ENCODE assay signal across 24 cellular contexts in genomic region chrX:125175991-125176390, GRCh38.
DNase-seq lines count a peak whose midpoint lies in the region; ATAC-seq, FAIRE-seq and TF ChIP-seq lines count a peak whose summit lies in the region.
"Had no signal": no experiment of that assay in that cellular context is flagged by ENCODE, and none has a peak within 500 bp of the region (broad histone marks: within the 10 kb centered on the region; RNA-seq: fewer than 3 reads in every experiment).

No MANE protein-coding gene starts in this region.

- TF ChIP-seq CTCF in GM23338 (conservative IDR thresholded peaks at IDR 0.05; ENCODE audit: low read depth in 2 of 2) (no peak), kidney (IDR thresholded peaks at IDR 0.05; ENCODE audit: borderline replicate concordance, extremely low read depth, insufficient read depth) (no peak), testis (IDR thresholded peaks at IDR 0.05) (no peak)

- H3K9me3 Mint-ChIP-seq in GM23338: no peaks in the 10 kb centered on the region
- H3K9me3 Mint-ChIP-seq: CD4-positive, alpha-beta T cell; CD8-positive, alpha-beta T cell had no signal

- H3K27ac ChIP-seq in GM23338 (ENCODE audit: low read depth) (no peak overlapping the region), SK-N-MC (0 out of 2 replicates have a peak overlapping the region, but pooled peaks have one; percentile 15), kidney (ENCODE audit: low read depth in 2 of 2, low read length in 2 of 2) (no peak overlapping the region), testis (no peak overlapping the region)
- H3K27ac ChIP-seq: BLaER1 treated with 17β-estradiol and CSF1 and Interleukin-3, amounts not matched to agents 10 nM and 100 nM; C4-2B had no signal

- H3K36me3 Mint-ChIP-seq in GM23338 (ENCODE audit: low read depth): no peaks in the 10 kb centered on the region
- H3K36me3 Mint-ChIP-seq: CD8-positive, alpha-beta T cell had no signal

- H2AFZ ChIP-seq in GM23338: no peak overlapping the region

- no peak overlapping the region for H3K4me3 Mint-ChIP-seq in GM23338
- H3K4me3 Mint-ChIP-seq: B cell; CD4-positive, alpha-beta T cell; CD8-positive, alpha-beta T cell had no signal

- H3K4me1 Mint-ChIP-seq in GM23338: peaks cover 17% of the 10 kb centered on the region; the same call in 2 of the 3 replicates
- H3K4me1 Mint-ChIP-seq: B cell had no signal

- H3K9me2 ChIP-seq in GM23338 (ENCODE audit: insufficient read depth): no peaks in the 10 kb centered on the region

- no peaks in the 10 kb centered on the region for H3F3A ChIP-seq in GM23338 (replicated peaks; ENCODE audit: low read depth)

- H3K9me3 ChIP-seq in SK-N-MC (ENCODE audit: low read depth, low read length): no peaks in the 10 kb centered on the region
- H3K9me3 ChIP-seq in kidney (ENCODE audit: control insufficient read depth in 1 of 2, low read length in 2 of 2): no peaks in the 10 kb centered on the region
- H3K9me3 ChIP-seq in testis: no peaks in the 10 kb centered on the region
- H3K9me3 ChIP-seq: BLaER1 treated with 17β-estradiol and CSF1 and Interleukin-3, amounts not matched to agents 10 nM and 100 nM; Caco-2 had no signal

- H3K36me3 ChIP-seq in GM23338 (ENCODE audit: insufficient read depth) (no peaks in the 10 kb centered on the region), SK-N-MC (ENCODE audit: insufficient read depth, low read length) (no peaks in the 10 kb centered on the region), kidney (ENCODE audit: control insufficient read depth in 1 of 2, insufficient read depth in 2 of 2, low read length in 2 of 2) (no peaks in the 10 kb centered on the region), testis (ENCODE audit: low read depth, missing control alignments) (no peaks in the 10 kb centered on the region)
- H3K36me3 ChIP-seq: BLaER1 treated with 17β-estradiol and CSF1 and Interleukin-3, amounts not matched to agents 10 nM and 100 nM had no signal

- peak overlapping the region; percentile 46; the same call in 1 of the 2 replicates for H3K4me2 ChIP-seq in GM23338
- H3K4me2 ChIP-seq: BLaER1 treated with 17β-estradiol and CSF1 and Interleukin-3, amounts not matched to agents 10 nM and 100 nM had no signal

- DNase-seq in GM23338 (ENCODE audit: low spot score) (no peak), SK-N-MC (ENCODE audit: low read depth, low spot score) (no peak), kidney (no peak), testis (no peak), DMS79 treated with DMSO at 0.1 percent for 48 hours (lab: John Stamatoyannopoulos, UW) (no peak)
- DNase-seq: 8988T; AML-193; Caco-2; Calu3; CD4-positive, alpha-beta T cell; CD8-positive, alpha-beta T cell; DND-41; EL; GDM1 had no signal

- no peaks in the 10 kb centered on the region for H4K20me1 ChIP-seq in GM23338 (replicated peaks; ENCODE audit: insufficient read depth)
- H4K20me1 ChIP-seq: BLaER1 treated with 17β-estradiol and CSF1 and Interleukin-3, amounts not matched to agents 10 nM and 100 nM had no signal

- peaks cover 2% of the 10 kb centered on the region for H3K27me3 Mint-ChIP-seq in GM23338 (ENCODE audit: insufficient read depth, low read depth, poor library complexity)
- H3K27me3 Mint-ChIP-seq: B cell; CD4-positive, alpha-beta T cell had no signal

- H3K4me3 ChIP-seq in GM23338: no peak overlapping the region
- H3K4me3 ChIP-seq in SK-N-MC: no peak overlapping the region
- no peak overlapping the region for H3K4me3 ChIP-seq in kidney (ENCODE audit: low read length in 2 of 2)
- no peak overlapping the region for H3K4me3 ChIP-seq in testis
- H3K4me3 ChIP-seq: BLaER1 treated with 17β-estradiol and CSF1 and Interleukin-3, amounts not matched to agents 10 nM and 100 nM; GM12878 had no signal

- peak; percentile 86 for FAIRE-seq in kidney (lab: Jason Lieb, UNC)
- FAIRE-seq: A204.1, D721Med, GM12878, GM12892, GM18507 had no signal

- no peaks in the 10 kb centered on the region for H3K79me2 ChIP-seq in GM23338 (replicated peaks; ENCODE audit: insufficient read depth)

- peaks cover 24% of the 10 kb centered on the region for H3K4me1 ChIP-seq in GM23338 (ENCODE audit: insufficient read depth)
- no peaks in the 10 kb centered on the region for H3K4me1 ChIP-seq in kidney (ENCODE audit: control insufficient read depth in 1 of 2, insufficient read depth in 1 of 2, low read depth in 1 of 2, low read length in 2 of 2)
- H3K4me1 ChIP-seq in testis: no peaks in the 10 kb centered on the region
- H3K4me1 ChIP-seq: BLaER1 treated with 17β-estradiol and CSF1 and Interleukin-3, amounts not matched to agents 10 nM and 100 nM; Caco-2 had no signal

- no peak for ATAC-seq in GM23338
- ATAC-seq in GM21737 (IDR thresholded peaks at IDR 0.05; ENCODE audit: unreplicated experiment): no peak
- ATAC-seq in GM19452 (IDR thresholded peaks at IDR 0.05; ENCODE audit: unreplicated experiment): no peak
- ATAC-seq: CD8-positive, alpha-beta T cell; GM12878 had no signal

- peak overlapping the region; percentile 80 for H3K27ac Mint-ChIP-seq in GM23338
- H3K27ac Mint-ChIP-seq: B cell; CD4-positive, alpha-beta T cell; CD8-positive, alpha-beta T cell had no signal

- no peaks in the 10 kb centered on the region for H3K27me3 ChIP-seq in GM23338 (ENCODE audit: insufficient read depth)
- no peaks in the 10 kb centered on the region for H3K27me3 ChIP-seq in testis

- intact Hi-C loops in kidney (cut with DNase I) (no loop called here), testis (cut with DNase I; ENCODE audit: low total_unique reads) (no loop called here)

- no peak overlapping the region for H3K9ac ChIP-seq in SK-N-MC (ENCODE audit: insufficient read length)
- H3K9ac ChIP-seq in kidney (ENCODE audit: low read length in 2 of 2): no peak overlapping the region
- H3K9ac ChIP-seq: BLaER1 treated with 17β-estradiol and CSF1 and Interleukin-3, amounts not matched to agents 10 nM and 100 nM had no signal

- TF ChIP-seq POLR2A in testis (IDR thresholded peaks at IDR 0.05): no peak

TF ChIP-seq in GM23338, 12 proteins besides CTCF, POLR2A, EP300 and RAD21 (continues in another document):
- TF ChIP-seq EZH2 (IDR thresholded peaks at IDR 0.05; ENCODE audit: low read depth, unreplicated experiment): no peak
- TF ChIP-seq ZNF114 (CRISPR knock-in tag; IDR thresholded peaks at IDR 0.05): no peak
- TF ChIP-seq, protein P1, sequence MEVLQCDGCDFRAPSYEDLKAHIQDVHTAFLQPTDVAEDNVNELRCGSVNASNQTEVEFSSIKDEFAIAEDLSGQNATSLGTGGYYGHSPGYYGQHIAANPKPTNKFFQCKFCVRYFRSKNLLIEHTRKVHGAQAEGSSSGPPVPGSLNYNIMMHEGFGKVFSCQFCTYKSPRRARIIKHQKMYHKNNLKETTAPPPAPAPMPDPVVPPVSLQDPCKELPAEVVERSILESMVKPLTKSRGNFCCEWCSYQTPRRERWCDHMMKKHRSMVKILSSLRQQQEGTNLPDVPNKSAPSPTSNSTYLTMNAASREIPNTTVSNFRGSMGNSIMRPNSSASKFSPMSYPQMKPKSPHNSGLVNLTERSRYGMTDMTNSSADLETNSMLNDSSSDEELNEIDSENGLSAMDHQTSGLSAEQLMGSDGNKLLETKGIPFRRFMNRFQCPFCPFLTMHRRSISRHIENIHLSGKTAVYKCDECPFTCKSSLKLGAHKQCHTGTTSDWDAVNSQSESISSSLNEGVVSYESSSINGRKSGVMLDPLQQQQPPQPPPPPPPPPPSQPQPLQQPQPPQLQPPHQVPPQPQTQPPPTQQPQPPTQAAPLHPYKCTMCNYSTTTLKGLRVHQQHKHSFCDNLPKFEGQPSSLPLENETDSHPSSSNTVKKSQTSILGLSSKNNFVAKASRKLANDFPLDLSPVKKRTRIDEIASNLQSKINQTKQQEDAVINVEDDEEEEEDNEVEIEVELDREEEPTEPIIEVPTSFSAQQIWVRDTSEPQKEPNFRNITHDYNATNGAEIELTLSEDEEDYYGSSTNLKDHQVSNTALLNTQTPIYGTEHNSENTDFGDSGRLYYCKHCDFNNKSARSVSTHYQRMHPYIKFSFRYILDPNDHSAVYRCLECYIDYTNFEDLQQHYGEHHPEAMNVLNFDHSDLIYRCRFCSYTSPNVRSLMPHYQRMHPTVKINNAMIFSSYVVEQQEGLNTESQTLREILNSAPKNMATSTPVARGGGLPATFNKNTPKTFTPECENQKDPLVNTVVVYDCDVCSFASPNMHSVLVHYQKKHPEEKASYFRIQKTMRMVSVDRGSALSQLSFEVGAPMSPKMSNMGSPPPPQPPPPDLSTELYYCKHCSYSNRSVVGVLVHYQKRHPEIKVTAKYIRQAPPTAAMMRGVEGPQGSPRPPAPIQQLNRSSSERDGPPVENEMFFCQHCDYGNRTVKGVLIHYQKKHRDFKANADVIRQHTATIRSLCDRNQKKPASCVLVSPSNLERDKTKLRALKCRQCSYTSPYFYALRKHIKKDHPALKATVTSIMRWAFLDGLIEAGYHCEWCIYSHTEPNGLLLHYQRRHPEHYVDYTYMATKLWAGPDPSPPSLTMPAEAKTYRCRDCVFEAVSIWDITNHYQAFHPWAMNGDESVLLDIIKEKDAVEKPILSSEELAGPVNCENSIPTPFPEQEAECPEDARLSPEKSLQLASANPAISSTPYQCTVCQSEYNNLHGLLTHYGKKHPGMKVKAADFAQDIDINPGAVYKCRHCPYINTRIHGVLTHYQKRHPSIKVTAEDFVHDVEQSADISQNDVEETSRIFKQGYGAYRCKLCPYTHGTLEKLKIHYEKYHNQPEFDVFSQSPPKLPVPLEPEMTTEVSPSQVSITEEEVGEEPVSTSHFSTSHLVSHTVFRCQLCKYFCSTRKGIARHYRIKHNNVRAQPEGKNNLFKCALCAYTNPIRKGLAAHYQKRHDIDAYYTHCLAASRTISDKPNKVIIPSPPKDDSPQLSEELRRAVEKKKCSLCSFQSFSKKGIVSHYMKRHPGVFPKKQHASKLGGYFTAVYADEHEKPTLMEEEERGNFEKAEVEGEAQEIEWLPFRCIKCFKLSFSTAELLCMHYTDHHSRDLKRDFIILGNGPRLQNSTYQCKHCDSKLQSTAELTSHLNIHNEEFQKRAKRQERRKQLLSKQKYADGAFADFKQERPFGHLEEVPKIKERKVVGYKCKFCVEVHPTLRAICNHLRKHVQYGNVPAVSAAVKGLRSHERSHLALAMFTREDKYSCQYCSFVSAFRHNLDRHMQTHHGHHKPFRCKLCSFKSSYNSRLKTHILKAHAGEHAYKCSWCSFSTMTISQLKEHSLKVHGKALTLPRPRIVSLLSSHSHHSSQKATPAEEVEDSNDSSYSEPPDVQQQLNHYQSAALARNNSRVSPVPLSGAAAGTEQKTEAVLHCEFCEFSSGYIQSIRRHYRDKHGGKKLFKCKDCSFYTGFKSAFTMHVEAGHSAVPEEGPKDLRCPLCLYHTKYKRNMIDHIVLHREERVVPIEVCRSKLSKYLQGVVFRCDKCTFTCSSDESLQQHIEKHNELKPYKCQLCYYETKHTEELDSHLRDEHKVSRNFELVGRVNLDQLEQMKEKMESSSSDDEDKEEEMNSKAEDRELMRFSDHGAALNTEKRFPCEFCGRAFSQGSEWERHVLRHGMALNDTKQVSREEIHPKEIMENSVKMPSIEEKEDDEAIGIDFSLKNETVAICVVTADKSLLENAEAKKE (CRISPR knock-in tag; IDR thresholded peaks at IDR 0.05): no peak
- TF ChIP-seq CREB1 (CRISPR knock-in tag; IDR thresholded peaks at IDR 0.05; ENCODE audit: low read depth): no peak
